9 cellular contexts compared by ENCODE assay signal in genomic region chr3:180870008-180870733, GRCh38. TPM values are rescaled to one million over a fixed set of nuclear protein-coding genes. Genes with fewer than 3 reads are reported as not detected.
DNase-seq lines count a peak whose midpoint lies in the region; ATAC-seq and TF ChIP-seq lines count a peak whose summit lies in the region.
"Had no signal": no experiment of that assay in that cellular context is flagged by ENCODE, and none has a peak within 500 bp of the region (broad histone marks: within the 10 kb centered on the region; RNA-seq: fewer than 3 reads in every experiment).

No MANE protein-coding gene starts in this region.

- no peak for TF ChIP-seq POLR2A in esophagus squamous epithelium (IDR thresholded peaks at IDR 0.05)
- no peak for TF ChIP-seq POLR2A in thyroid gland (IDR thresholded peaks at IDR 0.05)

- POLR2A ChIA-PET in Panc1 (lab: Charles Lee), result no interaction called here

- BruUV-seq in Panc1 (replicated peaks; lab: Mats Ljungman, UMichigan), result no TSS peak

- H3K27me3 ChIP-seq in Panc1 (ENCODE audit: control insufficient read depth, insufficient read depth, low read length) (no peaks in the 10 kb centered on the region), esophagus squamous epithelium (peaks cover 0 to 16% (median 0%) of the 10 kb centered on the region in 4 donors), thyroid gland (no peaks in the 10 kb centered on the region)

- no peaks in the 10 kb centered on the region for H3K9me3 ChIP-seq in Panc1 (ENCODE audit: control insufficient read depth, insufficient read depth, low read depth, low read length)
- no peaks in the 10 kb centered on the region for H3K9me3 ChIP-seq in esophagus squamous epithelium
- H3K9me3 ChIP-seq in mucosa of descending colon, result no peaks in the 10 kb centered on the region
- no peaks in the 10 kb centered on the region for H3K9me3 ChIP-seq in thyroid gland

- in situ Hi-C loops in Panc1 (cut with HindIII; ENCODE audit: low pct_unique_long_range_greater_than_20kb, low sequenced_read_pairs), result no loop called here

- TF ChIP-seq CTCF in Panc1 (IDR thresholded peaks at IDR 0.05) (no peak), esophagus squamous epithelium (IDR thresholded peaks at IDR 0.05) (no peak), mucosa of descending colon (IDR thresholded peaks at IDR 0.05) (no peak), thyroid gland (IDR thresholded peaks at IDR 0.05) (no peak)

- no peaks in the 10 kb centered on the region for H3K36me3 ChIP-seq in Panc1 (ENCODE audit: control insufficient read depth, insufficient read depth, low read length)
- H3K36me3 ChIP-seq in esophagus squamous epithelium, result no peaks in the 10 kb centered on the region
- no peaks in the 10 kb centered on the region for H3K36me3 ChIP-seq in mucosa of descending colon (ENCODE audit: low read depth)
- H3K36me3 ChIP-seq in thyroid gland, result no peaks in the 10 kb centered on the region

- no peaks in the 10 kb centered on the region for H3K4me1 ChIP-seq in Panc1 (ENCODE audit: control insufficient read depth, insufficient read depth, low read length)
- H3K4me1 ChIP-seq in esophagus squamous epithelium, result peaks cover 0 to 12% (median 6%) of the 10 kb centered on the region in 3 donors
- H3K4me1 ChIP-seq in mucosa of descending colon (ENCODE audit: low read depth), result peaks cover 4% of the 10 kb centered on the region
- peaks cover 0 to 8% of the 10 kb centered on the region in 2 donors for H3K4me1 ChIP-seq in thyroid gland

- CTCF ChIA-PET in Panc1 (lab: Charles Lee), result no interaction called here

- DNase-seq in Panc1 (ENCODE audit: low read depth, low spot score) (no peak), esophagus squamous epithelium (lab: John Stamatoyannopoulos, UW) (no peak), mucosa of descending colon (peak in 2 of 3 donors; percentile 11 to 26), thyroid gland (peak; percentile 20 to 29), NCI-H1436 treated with DMSO at 0.1 percent for 48 hours (lab: John Stamatoyannopoulos, UW) (no peak)
- DNase-seq in activated CD8-positive, alpha-beta memory T cell treated with anti-CD3 and anti-CD28 coated beads, Interleukin-2, amount 50 U/mL, for 4 hours, result no peak
- DNase-seq: activated effector memory CD4-positive, alpha-beta T cell treated with Interleukin-2 at 50 U/mL for 16 hours; NCI-H1105 had no signal

- H3K4me3 ChIP-seq in Panc1 (ENCODE audit: low read depth in 2 of 2, low read length in 2 of 2) (no peak overlapping the region), esophagus squamous epithelium (peak overlapping the region; percentile 17 to 63 (median 33)), mucosa of descending colon (no peak overlapping the region), thyroid gland (replicated peaks in 1 of 3) (peak overlapping the region in 1 of 3 donors; percentile 12)

- intact Hi-C loops in Panc1 (cut with micrococcal nuclease; ENCODE audit: unreplicated experiment), result no loop called here
- intact Hi-C loops in esophagus squamous epithelium (cut with DNase I), result no loop called here
- intact Hi-C loops in mucosa of descending colon (cut with DNase I, micrococcal nuclease), result no loop called here
- intact Hi-C loops in thyroid gland (cut with DNase I), result no loop called here

- 23 to 33% methylated on average over 11 to 12 of the region's 28 CpGs for WGBS in esophagus squamous epithelium, 2 donors
- WGBS in thyroid gland, 2 donors, result 19% methylated on average over 27 to 28 of the region's 28 CpGs

- H3K27ac ChIP-seq in Panc1 (ENCODE audit: low read length) (no peak overlapping the region), esophagus squamous epithelium (peak overlapping the region in 2 of 4 donors; percentile 45 to 60), thyroid gland (no peak overlapping the region)

- ATAC-seq in Panc1 (0 out of 2 replicates have a peak, but pooled peaks have one; percentile 62), mucosa of descending colon (peak; percentile 50), GM21528 (IDR thresholded peaks at IDR 0.05; ENCODE audit: low FRiP score, unreplicated experiment) (no peak)

RNA-seq across cellular contexts. Expression of gene FXR1, which starts 42.3 kb away (rescaled TPM):
- 180 TPM for total RNA-seq in Panc1 (2021; ENCODE audit: unreplicated experiment)
- polyA plus RNA-seq in Panc1 (2012; ENCODE audit: insufficient read length), result 168 TPM
- total RNA-seq in esophagus squamous epithelium, result 10 to 100 TPM; 39.6 to 99.2 (median 73.8) TPM
- total RNA-seq in mucosa of descending colon, result 100 to 1,000 TPM in 1 of 3 donors, 10 to 100 TPM in 2; 52.5 to 131 (median 65.2) TPM
- total RNA-seq in thyroid gland, result 100 to 1,000 TPM; 115 to 142 (median 133) TPM

Comparison
In these comparisons a context has a peak if more than half of its experiments do, and no peak if none do; other contexts are left out.
1. DNase-seq: peak in mucosa of descending colon (2 of 3) and thyroid gland (2 of 2); none in Panc1 (single experiment), esophagus squamous epithelium (single experiment), NCI-H1436 treated with DMSO at 0.1 percent for 48 hours (single experiment) and activated CD8-positive, alpha-beta memory T cell treated with anti-CD3 and anti-CD28 coated beads, Interleukin-2, amount 50 U/mL, for 4 hours (single experiment).
2. H3K4me3 ChIP-seq: peak in esophagus squamous epithelium (4 of 4); none in Panc1 (0 of 2) and mucosa of descending colon (single experiment).